ENCODE assay signal across 11 cellular contexts in the genomic region with DNA sequence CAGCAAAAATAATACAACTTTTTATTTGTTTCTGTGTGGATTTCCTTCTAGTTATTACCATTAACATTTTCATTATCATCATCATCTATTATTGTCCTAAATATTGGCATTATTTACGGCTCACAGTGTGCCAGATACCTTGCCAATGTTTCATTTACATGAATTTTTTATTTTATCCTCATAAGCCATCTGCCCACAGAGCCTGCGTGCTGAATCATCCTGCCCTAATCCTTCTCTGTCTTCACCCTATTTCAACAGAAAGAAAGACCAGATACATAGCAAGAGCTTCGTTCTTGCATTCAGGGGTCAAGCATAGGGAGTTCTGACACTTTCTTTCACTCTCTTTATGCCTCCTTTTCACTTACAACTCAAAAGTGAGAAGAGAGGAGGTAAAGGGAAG.
DNase-seq lines count a peak whose midpoint lies in the region; ATAC-seq and TF ChIP-seq lines count a peak whose summit lies in the region.
"Had no signal": no experiment of that assay in that cellular context is flagged by ENCODE, and none has a peak within 500 bp of the region (broad histone marks: within the 10 kb centered on the region; RNA-seq: fewer than 3 reads in every experiment).

No MANE protein-coding gene starts in this region.

- no peaks in the 10 kb centered on the region for H3K27me3 ChIP-seq in GM23338 (ENCODE audit: insufficient read depth)
- H3K27me3 ChIP-seq in PC-3 (ENCODE audit: low read length) = peaks cover 20% of the 10 kb centered on the region; the same call in 1 of the 2 replicates
- no peaks in the 10 kb centered on the region for H3K27me3 ChIP-seq in fibroblast of lung (ENCODE audit: control insufficient read depth, insufficient read depth, low read length)
- no peaks in the 10 kb centered on the region for H3K27me3 ChIP-seq in stomach

- H3K27me3 Mint-ChIP-seq in GM23338 (ENCODE audit: insufficient read depth, low read depth, poor library complexity) = no peaks in the 10 kb centered on the region

- BruUV-seq in PC-3 (replicated peaks; lab: Mats Ljungman, UMichigan) = no TSS peak

- no peak overlapping the region for H3K4me2 ChIP-seq in GM23338
- H3K4me2 ChIP-seq in PC-3 (ENCODE audit: low read length) = peak overlapping the region; percentile 57
- peak overlapping the region; percentile 81 for H3K4me2 ChIP-seq in fibroblast of lung (ENCODE audit: extremely low read depth, insufficient read depth, low read length)

- H3K27ac ChIP-seq in GM23338 (ENCODE audit: low read depth) (no peak overlapping the region), PC-3 (ENCODE audit: low read length) (no peak overlapping the region), fibroblast of lung (ENCODE audit: insufficient read depth, low read length) (no peak overlapping the region), stomach (peak overlapping the region in 2 of 5 donors; percentile 10 to 36)

- H3K9me3 ChIP-seq in PC-3 (ENCODE audit: low read length) (no peaks in the 10 kb centered on the region), fibroblast of lung (ENCODE audit: control insufficient read depth, insufficient read depth, low read depth, low read length) (no peaks in the 10 kb centered on the region), stomach (no peaks in the 10 kb centered on the region)
- H3K9me3 ChIP-seq: Caco-2 had no signal

- TF ChIP-seq POLR2A in stomach (IDR thresholded peaks at IDR 0.05) = no peak

- ATAC-seq in GM23338 = no peak
- no peak for ATAC-seq in PC-3
- ATAC-seq in GM18511 (IDR thresholded peaks at IDR 0.05; ENCODE audit: unreplicated experiment) = no peak

- no peak for DNase-seq in GM23338 (ENCODE audit: low spot score)
- DNase-seq in PC-3 = no peak
- peak in 1 of 2 donors; percentile 61 for DNase-seq in fibroblast of lung (ENCODE audit: low read depth in 2 of 2)
- peak; percentile 7 for DNase-seq in skeletal muscle cell (ENCODE audit: low read depth)
- DNase-seq in activated effector memory CD4-positive, alpha-beta T cell treated with Interleukin-2 at 50 U/mL for 16 hours = no peak
- no peak for DNase-seq in HT-29 (ENCODE audit: low spot score)
- no peak for DNase-seq in stomach
- DNase-seq: Caco-2, NCI-H1436, trophoblast cell had no signal

- no peak overlapping the region for H3K9ac ChIP-seq in PC-3 (ENCODE audit: low read length)
- no peak overlapping the region for H3K9ac ChIP-seq in fibroblast of lung (ENCODE audit: insufficient read depth, low read length)

- H3K4me3 ChIP-seq in GM23338 (no peak overlapping the region), PC-3 (ENCODE audit: low read length) (peak overlapping the region; percentile 22; the same call in 1 of the 2 replicates), fibroblast of lung (replicated peaks in 1 of 4; ENCODE audit: control extremely low read depth in 1 of 4, insufficient read depth in 1 of 4, low read depth in 3 of 4, low read length in 4 of 4) (peak overlapping the region; percentile 27 to 66 (median 41)), skeletal muscle cell (ENCODE audit: low read depth, low read length) (no peak overlapping the region), stomach (peak overlapping the region in 1 of 4 donors; percentile 5)

- H3K4me1 ChIP-seq in GM23338 (ENCODE audit: insufficient read depth) (no peaks in the 10 kb centered on the region), PC-3 (ENCODE audit: insufficient read depth, low read length) (no peaks in the 10 kb centered on the region), fibroblast of lung (ENCODE audit: control insufficient read depth, extremely low read depth, insufficient read depth, low read length) (no peaks in the 10 kb centered on the region), stomach (peaks cover 0 to 4% (median 0%) of the 10 kb centered on the region in 4 donors)
- H3K4me1 ChIP-seq: Caco-2 had no signal

- H3K27ac Mint-ChIP-seq in GM23338 = peak overlapping the region; percentile 81

- POLR2A ChIA-PET in PC-3 (lab: Charles Lee; ENCODE audit: unreplicated experiment) = no interaction called here

- H3K4me3 Mint-ChIP-seq in GM23338 = no peak overlapping the region

- no peak for TF ChIP-seq EP300 in stomach (IDR thresholded peaks at IDR 0.05)

- H3K9me2 ChIP-seq in GM23338 (ENCODE audit: insufficient read depth) (peaks cover 5% of the 10 kb centered on the region; the same call in 1 of the 2 replicates), PC-3 (replicated peaks; ENCODE audit: low read length) (no peaks in the 10 kb centered on the region)

- intact Hi-C loops in PC-3 (cut with micrococcal nuclease) (no loop called here), stomach (cut with DNase I; ENCODE audit: low total_unique reads) (no loop called here)

- peaks cover 9% of the 10 kb centered on the region; the same call in 2 of the 3 replicates for H3K4me1 Mint-ChIP-seq in GM23338

- no peaks in the 10 kb centered on the region for H3F3A ChIP-seq in GM23338 (replicated peaks; ENCODE audit: low read depth)
- H3F3A ChIP-seq in PC-3 (ENCODE audit: low read length, unreplicated experiment) = no peaks in the 10 kb centered on the region

- H3K36me3 ChIP-seq in GM23338 (ENCODE audit: insufficient read depth) (no peaks in the 10 kb centered on the region), PC-3 (ENCODE audit: low read depth, low read length) (no peaks in the 10 kb centered on the region), fibroblast of lung (ENCODE audit: control insufficient read depth, insufficient read depth, low read length) (no peaks in the 10 kb centered on the region), stomach (no peaks in the 10 kb centered on the region)

- H2AFZ ChIP-seq in GM23338 = no peak overlapping the region
- no peak overlapping the region for H2AFZ ChIP-seq in PC-3 (ENCODE audit: low read length)
- H2AFZ ChIP-seq in fibroblast of lung (ENCODE audit: low read length) = peak overlapping the region; percentile 85

- CTCF ChIA-PET in PC-3 (lab: Charles Lee) = no interaction called here

- H3K9me3 Mint-ChIP-seq in GM23338 = no peaks in the 10 kb centered on the region

- H4K20me1 ChIP-seq in GM23338 (replicated peaks; ENCODE audit: insufficient read depth) (no peaks in the 10 kb centered on the region), PC-3 (ENCODE audit: low read length) (no peaks in the 10 kb centered on the region), fibroblast of lung (ENCODE audit: control insufficient read depth, extremely low read depth, insufficient read depth, low read length) (no peaks in the 10 kb centered on the region)

- no peaks in the 10 kb centered on the region for H3K36me3 Mint-ChIP-seq in GM23338 (ENCODE audit: low read depth)

- H3K79me2 ChIP-seq in GM23338 (replicated peaks; ENCODE audit: insufficient read depth) = no peaks in the 10 kb centered on the region
- no peaks in the 10 kb centered on the region for H3K79me2 ChIP-seq in PC-3 (ENCODE audit: low read length)
- H3K79me2 ChIP-seq in fibroblast of lung (ENCODE audit: control insufficient read depth, insufficient read depth, low read length) = no peaks in the 10 kb centered on the region

- WGBS in stomach, 5 donors = 32 to 55% (median 39%) methylated on average over 3 of the region's 3 CpGs

- TF ChIP-seq CTCF in GM23338 (conservative IDR thresholded peaks at IDR 0.05; ENCODE audit: low read depth in 2 of 2) (no peak), PC-3 (conservative IDR thresholded peaks at IDR 0.05; ENCODE audit: low read depth, low read length) (no peak), fibroblast of lung (conservative IDR thresholded peaks at IDR 0.05 in 1 of 2, IDR thresholded peaks at IDR 0.05 in 1 of 2; ENCODE audit: low read depth in 1 of 2, low read length in 2 of 2) (no peak), stomach (IDR thresholded peaks at IDR 0.05) (no peak)

TF ChIP-seq in GM23338, 12 proteins besides CTCF, POLR2A, EP300 and RAD21:
- TF ChIP-seq EZH2phosphoT487 (IDR thresholded peaks at IDR 0.05; ENCODE audit: unreplicated experiment) = no peak
- TF ChIP-seq POLR2AphosphoS5 (IDR thresholded peaks at IDR 0.05; ENCODE audit: low read depth) = no peak
- TF ChIP-seq ETS1 (IDR thresholded peaks at IDR 0.05) = no peak
- no peak for TF ChIP-seq ZNF331 (CRISPR knock-in tag; IDR thresholded peaks at IDR 0.05; ENCODE audit: low read depth)
- no peak for TF ChIP-seq ZNF114 (CRISPR knock-in tag; IDR thresholded peaks at IDR 0.05)
- TF ChIP-seq JUNB (IDR thresholded peaks at IDR 0.05; ENCODE audit: unreplicated experiment) = no peak
- TF ChIP-seq, protein P1, sequence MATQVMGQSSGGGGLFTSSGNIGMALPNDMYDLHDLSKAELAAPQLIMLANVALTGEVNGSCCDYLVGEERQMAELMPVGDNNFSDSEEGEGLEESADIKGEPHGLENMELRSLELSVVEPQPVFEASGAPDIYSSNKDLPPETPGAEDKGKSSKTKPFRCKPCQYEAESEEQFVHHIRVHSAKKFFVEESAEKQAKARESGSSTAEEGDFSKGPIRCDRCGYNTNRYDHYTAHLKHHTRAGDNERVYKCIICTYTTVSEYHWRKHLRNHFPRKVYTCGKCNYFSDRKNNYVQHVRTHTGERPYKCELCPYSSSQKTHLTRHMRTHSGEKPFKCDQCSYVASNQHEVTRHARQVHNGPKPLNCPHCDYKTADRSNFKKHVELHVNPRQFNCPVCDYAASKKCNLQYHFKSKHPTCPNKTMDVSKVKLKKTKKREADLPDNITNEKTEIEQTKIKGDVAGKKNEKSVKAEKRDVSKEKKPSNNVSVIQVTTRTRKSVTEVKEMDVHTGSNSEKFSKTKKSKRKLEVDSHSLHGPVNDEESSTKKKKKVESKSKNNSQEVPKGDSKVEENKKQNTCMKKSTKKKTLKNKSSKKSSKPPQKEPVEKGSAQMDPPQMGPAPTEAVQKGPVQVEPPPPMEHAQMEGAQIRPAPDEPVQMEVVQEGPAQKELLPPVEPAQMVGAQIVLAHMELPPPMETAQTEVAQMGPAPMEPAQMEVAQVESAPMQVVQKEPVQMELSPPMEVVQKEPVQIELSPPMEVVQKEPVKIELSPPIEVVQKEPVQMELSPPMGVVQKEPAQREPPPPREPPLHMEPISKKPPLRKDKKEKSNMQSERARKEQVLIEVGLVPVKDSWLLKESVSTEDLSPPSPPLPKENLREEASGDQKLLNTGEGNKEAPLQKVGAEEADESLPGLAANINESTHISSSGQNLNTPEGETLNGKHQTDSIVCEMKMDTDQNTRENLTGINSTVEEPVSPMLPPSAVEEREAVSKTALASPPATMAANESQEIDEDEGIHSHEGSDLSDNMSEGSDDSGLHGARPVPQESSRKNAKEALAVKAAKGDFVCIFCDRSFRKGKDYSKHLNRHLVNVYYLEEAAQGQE (IDR thresholded peaks at IDR 0.05; ENCODE audit: unreplicated experiment) = no peak
- no peak for TF ChIP-seq NANOG (IDR thresholded peaks at IDR 0.05; ENCODE audit: borderline replicate concordance)

Comparison
In these comparisons a context has a peak if more than half of its experiments do, and no peak if none do; other contexts are left out.
1. H3K4me3 ChIP-seq: peak in PC-3 (single experiment) and fibroblast of lung (4 of 4); none in GM23338 (single experiment) and skeletal muscle cell (single experiment).